8 cellular contexts compared by ENCODE assay signal in the genomic region with DNA sequence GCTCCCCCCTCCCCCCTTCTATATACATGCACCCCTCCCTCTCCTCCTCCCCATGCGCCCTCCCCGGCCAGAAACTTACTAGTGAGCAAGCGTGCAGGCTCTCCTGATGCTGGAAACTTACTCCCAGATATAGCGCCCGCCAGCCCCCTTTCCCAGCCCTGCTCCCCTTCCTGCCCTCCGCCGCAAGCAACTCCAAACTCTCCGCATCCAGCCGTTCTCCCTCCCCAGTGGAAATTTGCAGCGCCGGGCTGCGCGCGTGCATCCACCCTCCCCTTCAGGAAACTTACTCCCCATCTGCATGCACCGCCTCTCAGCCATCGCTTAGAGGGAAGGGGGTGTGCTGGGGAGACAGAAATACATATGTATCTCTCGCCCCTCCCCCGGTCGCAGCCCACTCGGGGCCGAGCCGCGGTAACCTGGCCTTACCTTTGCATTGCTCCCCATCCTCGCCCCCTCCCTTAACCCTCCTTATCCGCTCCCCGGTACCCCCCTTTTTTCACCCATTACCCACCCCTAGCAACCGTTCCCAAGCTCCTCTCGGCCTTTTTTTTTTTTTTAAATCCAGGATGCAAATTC. TPM values are rescaled to one million over a fixed set of nuclear protein-coding genes. Genes with fewer than 3 reads are reported as not detected.
A peak's percentile ranks its signal among the peaks of the same experiment; 100 is the strongest.
DNase-seq lines count a peak whose midpoint lies in the region; ATAC-seq and TF ChIP-seq lines count a peak whose summit lies in the region.

Gene TRERF1 (minus strand): TSS at position 332 of the 576 bp plus-strand sequence. CDS start 182,336 bp downstream, outside the sequence.

- DNase-seq in Kasumi-1 (lab: John Stamatoyannopoulos, UW) (peak; percentile 85 to 90), RKO (ENCODE audit: low spot score) (peak; percentile 81), activated gamma-delta T cell (lab: John Stamatoyannopoulos, UW) (peak; percentile 18), foreskin fibroblast (peak; percentile 71 to 87), neural crest cell (ENCODE audit: low read depth, low spot score) (peak; percentile 56), ureter (ENCODE audit: low spot score) (peak; percentile 67)

- H3K9me3 Mint-ChIP-seq in neural crest cell, result no peaks in the 10 kb centered on the region

- H3K27ac Mint-ChIP-seq in neural crest cell (ENCODE audit: unreplicated experiment), result peak within 1 kb of the TSS; percentile 97

- ATAC-seq in GM18511 (IDR thresholded peaks at IDR 0.05; ENCODE audit: unreplicated experiment) (peak; percentile 52), HG03469 (IDR thresholded peaks at IDR 0.05; ENCODE audit: unreplicated experiment) (no peak)

- peaks cover 2% of the 10 kb centered on the region for H3K27me3 Mint-ChIP-seq in neural crest cell (ENCODE audit: low read depth)

- H3K36me3 Mint-ChIP-seq in neural crest cell (ENCODE audit: low read depth), result peaks cover 3% of the 10 kb centered on the region

- TF ChIP-seq CTCF in foreskin fibroblast (IDR thresholded peaks at IDR 0.05; ENCODE audit: low read depth, low read length) (no peak), neural crest cell (conservative IDR thresholded peaks at IDR 0.05) (no peak)

- H3K4me3 Mint-ChIP-seq in neural crest cell, result peak within 1 kb of the TSS; percentile 100

- H3K4me3 ChIP-seq in foreskin fibroblast (ENCODE audit: low read depth in 1 of 2, low read length in 2 of 2), result peak within 1 kb of the TSS; percentile 90 to 95

- H3K4me1 Mint-ChIP-seq in neural crest cell, result peaks cover 57% of the 10 kb centered on the region

RNA-seq across cellular contexts. Expression of gene TRERF1, which starts in this region (rescaled TPM):
- total RNA-seq in neural crest cell (12.4 and 14.0 TPM in 2 replicates), ureter (24.7 TPM)

Comparison
In these comparisons a context has a peak if more than half of its experiments do, and no peak if none do; other contexts are left out.
1. DNase-seq: peak in every context shown above with its lines; median percentile 88 in Kasumi-1; 81 in RKO; 79 in foreskin fibroblast; 67 in ureter; 56 in neural crest cell; 18 in activated gamma-delta T cell.